Comparison of ENCODE assay signal across 19 cellular contexts in the genomic region with DNA sequence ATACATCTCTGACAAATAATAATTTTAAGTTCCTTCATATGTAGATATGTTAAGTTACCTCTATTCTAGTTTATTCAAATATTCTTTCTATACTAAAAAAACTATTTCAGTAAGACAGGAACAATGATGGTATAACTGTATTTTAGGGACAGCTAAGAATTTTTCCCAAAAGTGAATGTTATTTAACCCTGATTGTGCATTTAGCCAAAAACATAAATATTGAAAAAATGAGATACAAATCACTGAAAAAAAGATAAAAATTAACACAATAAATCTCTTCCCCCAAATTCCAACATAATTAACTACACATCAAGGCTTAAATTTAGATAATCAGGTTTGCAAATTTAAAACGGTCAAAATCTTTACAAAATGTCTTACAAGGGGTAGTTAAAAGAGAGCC. TPM values are rescaled to one million over a fixed set of nuclear protein-coding genes. Genes with fewer than 3 reads are reported as not detected.
DNase-seq lines count a peak whose midpoint lies in the region; ATAC-seq and TF ChIP-seq lines count a peak whose summit lies in the region.
"Had no signal": no experiment of that assay in that cellular context is flagged by ENCODE, and none has a peak within 500 bp of the region (broad histone marks: within the 10 kb centered on the region; RNA-seq: fewer than 3 reads in every experiment).

No MANE protein-coding gene starts in this region.

- no peaks in the 10 kb centered on the region for H3K9me3 Mint-ChIP-seq in activated naive CD8-positive, alpha-beta T cell treated with anti-CD3 and anti-CD28 coated beads, Interleukin-2, amount 10 ng/mL, durations not matched to agents 7 days and 5 days
- no peaks in the 10 kb centered on the region for H3K9me3 Mint-ChIP-seq in activated naive CD8-positive, alpha-beta T cell treated with anti-CD3 and anti-CD28 coated beads for 36 hours
- H3K9me3 Mint-ChIP-seq in activated B cell treated with CpG ODN at 0.5 μM for 24 hours: no peaks in the 10 kb centered on the region

- no peak overlapping the region for H3K27ac Mint-ChIP-seq in activated naive CD8-positive, alpha-beta T cell treated with anti-CD3 and anti-CD28 coated beads, Interleukin-2, amount 10 ng/mL, durations not matched to agents 7 days and 5 days
- H3K27ac Mint-ChIP-seq in activated naive CD8-positive, alpha-beta T cell treated with anti-CD3 and anti-CD28 coated beads for 36 hours: no peak overlapping the region
- H3K27ac Mint-ChIP-seq in activated B cell treated with CpG ODN at 0.5 μM for 24 hours: no peak overlapping the region
- H3K27ac Mint-ChIP-seq: activated naive CD8-positive, alpha-beta T cell had no signal

- POLR2A ChIA-PET in activated naive CD8-positive, alpha-beta T cell treated with anti-CD3 and anti-CD28 coated beads, Interleukin-2, amount 10 ng/mL, durations not matched to agents 7 days and 5 days (lab: Charles Lee): interaction anchor here (1.4 kb wide), 1 partner anchor 53 kb away, joined by 5 read pairs; no protein-coding TSS in a partner anchor
- POLR2A ChIA-PET in activated B cell treated with CpG ODN at 0.5 μM for 24 hours (lab: Charles Lee): interaction anchor here (0.6 to 27.6 kb wide), 3 partner anchors 9 to 76 kb away, joined by 3 to 1044 read pairs (median 8); a partner anchor contains a TSS

- ATAC-seq in activated naive CD8-positive, alpha-beta T cell treated with anti-CD3 and anti-CD28 coated beads, Interleukin-2, amount 10 ng/mL, durations not matched to agents 7 days and 5 days (ENCODE audit: low read depth): no peak
- ATAC-seq in activated B cell treated with CpG ODN at 0.5 μM for 24 hours (ENCODE audit: low read depth): no peak
- ATAC-seq in HG03439 (IDR thresholded peaks at IDR 0.05; ENCODE audit: unreplicated experiment): no peak

- peaks cover 40% of the 10 kb centered on the region for H3K36me3 Mint-ChIP-seq in activated naive CD8-positive, alpha-beta T cell treated with anti-CD3 and anti-CD28 coated beads, Interleukin-2, amount 10 ng/mL, durations not matched to agents 7 days and 5 days
- H3K36me3 Mint-ChIP-seq in activated naive CD8-positive, alpha-beta T cell treated with anti-CD3 and anti-CD28 coated beads for 36 hours: peaks cover 28% of the 10 kb centered on the region
- H3K36me3 Mint-ChIP-seq in activated B cell treated with CpG ODN at 0.5 μM for 24 hours (ENCODE audit: low read depth): peaks cover 36% of the 10 kb centered on the region

- peaks cover 35% of the 10 kb centered on the region for H3K4me1 Mint-ChIP-seq in activated naive CD8-positive, alpha-beta T cell treated with anti-CD3 and anti-CD28 coated beads, Interleukin-2, amount 10 ng/mL, durations not matched to agents 7 days and 5 days
- H3K4me1 Mint-ChIP-seq in activated naive CD8-positive, alpha-beta T cell treated with anti-CD3 and anti-CD28 coated beads for 36 hours: peaks cover 15% of the 10 kb centered on the region
- H3K4me1 Mint-ChIP-seq in activated B cell treated with CpG ODN at 0.5 μM for 24 hours: peaks cover 55% of the 10 kb centered on the region

- no peak overlapping the region for H3K4me3 ChIP-seq in fibroblast of the aortic adventitia (ENCODE audit: low read depth, low read length)
- H3K4me3 ChIP-seq: lung had no signal

- no peaks in the 10 kb centered on the region for H3K27me3 Mint-ChIP-seq in activated naive CD8-positive, alpha-beta T cell treated with anti-CD3 and anti-CD28 coated beads, Interleukin-2, amount 10 ng/mL, durations not matched to agents 7 days and 5 days
- H3K27me3 Mint-ChIP-seq in activated naive CD8-positive, alpha-beta T cell treated with anti-CD3 and anti-CD28 coated beads for 36 hours: peaks cover 26% of the 10 kb centered on the region
- H3K27me3 Mint-ChIP-seq in activated B cell treated with CpG ODN at 0.5 μM for 24 hours: no peaks in the 10 kb centered on the region

- CTCF ChIA-PET in activated B cell treated with CpG ODN at 0.5 μM for 24 hours (lab: Charles Lee): no interaction called here

- TF ChIP-seq CTCF in activated B cell treated with CpG ODN at 0.5 μM for 24 hours (IDR thresholded peaks at IDR 0.05) (no peak), fibroblast of the aortic adventitia (IDR thresholded peaks at IDR 0.05; ENCODE audit: insufficient read depth, low read length) (no peak)

- peak overlapping the region; percentile 2 for H3K4me3 Mint-ChIP-seq in activated naive CD8-positive, alpha-beta T cell treated with anti-CD3 and anti-CD28 coated beads, Interleukin-2, amount 10 ng/mL, durations not matched to agents 7 days and 5 days
- H3K4me3 Mint-ChIP-seq in activated naive CD8-positive, alpha-beta T cell treated with anti-CD3 and anti-CD28 coated beads for 36 hours: no peak overlapping the region
- peak overlapping the region; percentile 0 for H3K4me3 Mint-ChIP-seq in activated B cell treated with CpG ODN at 0.5 μM for 24 hours
- H3K4me3 Mint-ChIP-seq: activated naive CD8-positive, alpha-beta T cell had no signal

- DNase-seq in activated naive CD8-positive, alpha-beta T cell treated with anti-CD3 and anti-CD28 coated beads, Interleukin-2, amount 10 ng/mL, durations not matched to agents 7 days and 5 days: no peak
- DNase-seq in activated naive CD8-positive, alpha-beta T cell treated with anti-CD3 and anti-CD28 coated beads for 36 hours: no peak
- no peak for DNase-seq in activated B cell treated with CpG ODN at 0.5 μM for 24 hours
- peak; percentile 32 for DNase-seq in fibroblast of the aortic adventitia (ENCODE audit: low read depth)
- DNase-seq in HK-2 (ENCODE audit: unreplicated experiment): no peak
- no peak for DNase-seq in NCI-H82 treated with DMSO at 0.1 percent for 48 hours (lab: John Stamatoyannopoulos, UW; ENCODE audit: unreplicated experiment)
- no peak for DNase-seq in NCI-H2029 treated with DMSO at 0.1 percent for 48 hours (lab: John Stamatoyannopoulos, UW)
- DNase-seq: activated CD4-positive, alpha-beta T cell treated with anti-CD3 and anti-CD28 coated beads for 48 hours; dermis blood vessel endothelial cell; foreskin melanocyte; KG1; NCI-H2081; NCI-H510A; occipital lobe; stimulated activated CD4-positive, alpha-beta T cell treated with anti-CD3 and anti-CD28 coated beads, Interleukin-12 subunit alpha, Interleukin-12 subunit beta, amount 100 ng/mL, for 4 hours had no signal

- intact Hi-C loops in activated B cell treated with CpG ODN at 0.5 μM for 24 hours (cut with micrococcal nuclease): loop anchor here (2.0 kb wide), 1 partner anchor 15 kb away; no protein-coding TSS in a partner anchor

RNA-seq across cellular contexts. Expression of a gene that starts 58.1 kb away (rescaled TPM):
- under 1 TPM; 0.22 to 0.77 TPM for total RNA-seq in activated naive CD8-positive, alpha-beta T cell treated with anti-CD3 and anti-CD28 coated beads, Interleukin-2, amount 10 ng/mL, durations not matched to agents 7 days and 5 days
- total RNA-seq in activated naive CD8-positive, alpha-beta T cell treated with anti-CD3 and anti-CD28 coated beads for 36 hours: under 1 TPM; 0.26 to 0.37 TPM
- total RNA-seq in activated B cell treated with CpG ODN at 0.5 μM for 24 hours: 1.9 and 3.1 TPM in 2 replicates
- 1.4 and 2.9 TPM in 2 replicates for total RNA-seq in fibroblast of the aortic adventitia (ENCODE audit: low replicate concordance)
- total RNA-seq: kidney epithelial cell had no signal
